27 cellular contexts compared by ENCODE assay signal in genomic region chr21:41079159-41079558, GRCh38.
"Had no signal": no experiment of that assay in that cellular context is flagged by ENCODE, and none has a peak within 500 bp of the region (broad histone marks: within the 10 kb centered on the region; RNA-seq: fewer than 3 reads in every experiment).

No MANE protein-coding gene starts in this region.

- H3K9me3 ChIP-seq: stomach, suprapubic skin, testis, thoracic aorta, thyroid gland, tibial artery, tibial nerve, transverse colon, upper lobe of left lung, upper lobe of right lung, uterus, vagina had no signal

- H3K27ac ChIP-seq: stomach, suprapubic skin, testis, thoracic aorta, thyroid gland, tibial artery, tibial nerve, transverse colon, upper lobe of left lung, upper lobe of right lung, uterus, vagina had no signal

- ATAC-seq: stimulated activated effector memory CD8-positive, alpha-beta T cell treated with anti-CD3 and anti-CD28 coated beads, Interleukin-12 subunit alpha, Interleukin-12 subunit beta, amount 100 ng/mL, for 72 hours; stimulated activated memory B cell treated with anti-CD40 and anti-IgM and Interleukin-4, amounts not matched to agents 10 μg/mL and 1 μg/mL and 100 μg/mL, for 72 hours; stimulated activated naive B cell treated with anti-CD40 and anti-IgM and Interleukin-4, amounts not matched to agents 10 μg/mL and 1 μg/mL and 100 μg/mL, for 72 hours; stimulated activated naive CD8-positive, alpha-beta T cell treated with anti-CD3 and anti-CD28 coated beads, Interleukin-15, amount 100 ng/mL, for 72 hours; stimulated activated naive CD8-positive, alpha-beta T cell treated with anti-CD3 and anti-CD28 coated beads, Interleukin-15, Interleukin-2, amounts not matched to agents 100 U/mL and 50 U/mL, for 24 hours; upper lobe of right lung had no signal

- DNase-seq: stimulated activated CD4-positive, alpha-beta T cell treated with anti-CD3 and anti-CD28 coated beads, Interleukin-2, amount 100 ng/mL, for 48 hours; stimulated activated CD4-positive, alpha-beta T cell treated with anti-CD3 and anti-CD28 coated beads, Interleukin-4, amount 100 ng/mL, for 1 hour; stimulated activated CD4-positive, alpha-beta T cell treated with anti-CD3 and anti-CD28 coated beads, Interleukin-4, amount 100 ng/mL, for 24 hours; stimulated activated CD4-positive, alpha-beta T cell treated with anti-CD3 and anti-CD28 coated beads, Interleukin-4, amount 100 ng/mL, for 4 hours; stimulated activated CD8-positive, alpha-beta memory T cell treated with anti-CD3 and anti-CD28 coated beads, Interleukin-4, amount 100 ng/mL, for 48 hours; stimulated activated naive B cell treated with anti-CD40 and anti-IgM and Interleukin-4, amounts not matched to agents 10 μg/mL and 1 μg/mL and 100 μg/mL, for 72 hours; stimulated activated naive CD4-positive, alpha-beta T cell; stimulated activated naive CD4-positive, alpha-beta T cell treated with Interleukin-2 at 50 U/mL for 16 hours; stimulated activated naive CD8-positive, alpha-beta T cell treated with anti-CD3 and anti-CD28 coated beads, Interleukin-15, amount 100 ng/mL, for 72 hours; stimulated activated naive CD8-positive, alpha-beta T cell treated with anti-CD3 and anti-CD28 coated beads, Interleukin-15, Interleukin-2, amounts not matched to agents 100 U/mL and 50 U/mL, for 24 hours; stomach; substantia nigra; testis; thyroid gland; tibial artery; transverse colon; trophoblast cell; upper lobe of left lung; upper lobe of right lung; uterus had no signal

- H3K36me3 ChIP-seq: stomach, suprapubic skin, thoracic aorta, thyroid gland, tibial artery, tibial nerve, transverse colon, upper lobe of left lung, upper lobe of right lung, uterus, vagina had no signal

- H3K4me1 ChIP-seq: stomach, suprapubic skin, testis, thyroid gland, tibial artery, tibial nerve, transverse colon, upper lobe of left lung, upper lobe of right lung, uterus, vagina had no signal

- H3K4me3 ChIP-seq: stomach, suprapubic skin, testis, thoracic aorta, thyroid gland, tibial artery, tibial nerve, transverse colon, upper lobe of left lung, upper lobe of right lung, uterus, vagina had no signal

- FAIRE-seq: urothelium cell line had no signal

- H3K27me3 ChIP-seq: stomach, testis, thyroid gland, tibial nerve, upper lobe of left lung, uterus, vagina had no signal
